ENCODE assay signal across 15 cellular contexts in the genomic region with DNA sequence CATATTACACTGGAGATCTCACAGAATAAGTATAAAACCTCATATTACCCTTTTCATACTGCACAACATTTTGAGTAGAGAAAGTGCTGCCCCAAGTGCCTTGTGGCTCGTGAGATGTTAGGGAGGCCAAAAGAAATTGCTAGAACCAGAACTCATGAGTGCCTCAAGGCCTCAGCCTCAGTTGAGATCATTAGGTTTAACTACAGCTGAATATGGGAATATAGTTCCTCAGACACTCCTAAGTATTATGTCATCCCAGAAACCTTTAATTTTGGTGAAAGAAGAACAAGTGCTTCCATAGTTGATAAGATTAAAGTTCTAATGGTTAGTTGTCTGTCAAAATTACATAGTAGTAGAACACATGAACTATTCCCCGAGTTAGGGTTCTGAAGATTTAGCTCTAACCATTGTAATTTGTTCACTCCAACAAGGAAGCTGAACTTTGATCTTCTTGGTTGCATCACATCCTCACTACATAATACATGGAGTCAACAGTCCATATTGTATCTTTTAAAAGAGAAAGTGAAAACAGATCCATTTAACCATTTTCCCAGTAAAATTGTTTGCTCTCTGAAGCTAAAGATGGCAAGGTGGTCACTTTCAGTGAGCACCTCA. TPM values are rescaled to one million over a fixed set of nuclear protein-coding genes. Genes with fewer than 3 reads are reported as not detected.
"Had no signal": no experiment of that assay in that cellular context is flagged by ENCODE, and none has a peak within 500 bp of the region (broad histone marks: within the 10 kb centered on the region; RNA-seq: fewer than 3 reads in every experiment).

No MANE protein-coding gene starts in this region.

- H3K36me3 ChIP-seq: neutrophil, tibial artery, vagina had no signal

- H3K4me3 Mint-ChIP-seq: activated naive CD8-positive, alpha-beta T cell treated with anti-CD3 and anti-CD28 coated beads, Interleukin-2, amount 50 U/mL, for 24 hours; naive thymus-derived CD8-positive, alpha-beta T cell; stimulated activated naive B cell treated with anti-CD40 and anti-IgM and Interleukin-4, amounts not matched to agents 10 μg/mL and 1 μg/mL and 100 μg/mL, for 72 hours; T-helper 2 cell treated with Interferon-gamma antibody and Interleukin-4, amounts not matched to agents 5 μg/mL and 100 μg/mL, for 36 hours had no signal

- H3K27me3 ChIP-seq: neutrophil, tibial artery, vagina had no signal

- H3K4me1 Mint-ChIP-seq: activated naive CD8-positive, alpha-beta T cell treated with anti-CD3 and anti-CD28 coated beads, Interleukin-2, amount 50 U/mL, for 24 hours; naive thymus-derived CD8-positive, alpha-beta T cell; stimulated activated naive B cell treated with anti-CD40 and anti-IgM and Interleukin-4, amounts not matched to agents 10 μg/mL and 1 μg/mL and 100 μg/mL, for 72 hours had no signal

- ATAC-seq: activated naive CD8-positive, alpha-beta T cell treated with anti-CD3 and anti-CD28 coated beads, Interleukin-2, amount 50 U/mL, for 24 hours; naive thymus-derived CD8-positive, alpha-beta T cell; stimulated activated naive B cell treated with anti-CD40 and anti-IgM and Interleukin-4, amounts not matched to agents 10 μg/mL and 1 μg/mL and 100 μg/mL, for 72 hours had no signal

- H3K9me3 ChIP-seq: neutrophil, tibial artery, vagina had no signal

- DNase-seq: activated naive CD4-positive, alpha-beta T cell treated with Interleukin-2 at 50 U/mL for 16 hours; activated naive CD8-positive, alpha-beta T cell treated with anti-CD3 and anti-CD28 coated beads, Interleukin-2, amount 50 U/mL, for 24 hours; aorta; dermis blood vessel endothelial cell; head of caudate nucleus; naive thymus-derived CD8-positive, alpha-beta T cell; retina; stimulated activated CD4-positive, alpha-beta T cell treated with anti-CD3 and anti-CD28 coated beads, Interleukin-2, amount 100 ng/mL, for 48 hours; stimulated activated naive B cell treated with anti-CD40 and anti-IgM and Interleukin-4, amounts not matched to agents 10 μg/mL and 1 μg/mL and 100 μg/mL, for 72 hours; tibial artery had no signal

- H3K27ac ChIP-seq: epithelial cell of prostate, neutrophil, tibial artery, vagina had no signal

- H3K36me3 Mint-ChIP-seq: naive thymus-derived CD8-positive, alpha-beta T cell; stimulated activated naive B cell treated with anti-CD40 and anti-IgM and Interleukin-4, amounts not matched to agents 10 μg/mL and 1 μg/mL and 100 μg/mL, for 72 hours had no signal

- H3K27ac Mint-ChIP-seq: activated naive CD8-positive, alpha-beta T cell treated with anti-CD3 and anti-CD28 coated beads, Interleukin-2, amount 50 U/mL, for 24 hours; naive thymus-derived CD8-positive, alpha-beta T cell; stimulated activated naive B cell treated with anti-CD40 and anti-IgM and Interleukin-4, amounts not matched to agents 10 μg/mL and 1 μg/mL and 100 μg/mL, for 72 hours; T-helper 2 cell treated with Interferon-gamma antibody and Interleukin-4, amounts not matched to agents 5 μg/mL and 100 μg/mL, for 36 hours had no signal

- H3K9me3 Mint-ChIP-seq: T-helper 2 cell treated with Interferon-gamma antibody and Interleukin-4, amounts not matched to agents 5 μg/mL and 100 μg/mL, for 36 hours had no signal

- H3K4me1 ChIP-seq: tibial artery, vagina had no signal

- H3K4me3 ChIP-seq: tibial artery, vagina had no signal

- H3K27me3 Mint-ChIP-seq: activated naive CD8-positive, alpha-beta T cell treated with anti-CD3 and anti-CD28 coated beads, Interleukin-2, amount 50 U/mL, for 24 hours; stimulated activated naive B cell treated with anti-CD40 and anti-IgM and Interleukin-4, amounts not matched to agents 10 μg/mL and 1 μg/mL and 100 μg/mL, for 72 hours had no signal

RNA-seq across cellular contexts. Expression of a gene that starts 9.6 kb away (rescaled TPM):
- total RNA-seq: activated CD8-positive, alpha-beta memory T cell treated with anti-CD3 and anti-CD28 coated beads for 36 hours; naive thymus-derived CD8-positive, alpha-beta T cell had no signal
- polyA plus RNA-seq: naive thymus-derived CD8-positive, alpha-beta T cell had no signal
